1 cellular context compared by ENCODE assay signal in genomic region chr14:101761032-101761880, GRCh38.
A peak's percentile ranks its signal among the peaks of the same experiment; 100 is the strongest.
TF ChIP-seq lines count a peak whose summit lies in the region.

TSS of gene PPP2R5C (plus strand) at chr14:101761709. CDS start at chr14:101761894, 185 bp downstream.

TF ChIP-seq in HepG2, 621 proteins besides CTCF, POLR2A, EP300 and RAD21 (continued from another document and continues in another):
- TF ChIP-seq RXRB (CRISPR knock-in tag; IDR thresholded peaks at IDR 0.05; ENCODE audit: borderline replicate concordance) (no peak), ZBTB33 (CRISPR knock-in tag; IDR thresholded peaks at IDR 0.05) (0 out of 2 replicates have a peak, but pooled peaks have one; percentile 9), ZNF496 (CRISPR knock-in tag; IDR thresholded peaks at IDR 0.05; ENCODE audit: insufficient replicate concordance) (no peak), ZNF503 (CRISPR knock-in tag; IDR thresholded peaks at IDR 0.05) (no peak), CHD2 (IDR thresholded peaks at IDR 0.05; ENCODE audit: low read depth, low read length) (peak; percentile 30; the same call in 1 of the 2 replicates), HOXA3 (CRISPR knock-in tag; IDR thresholded peaks at IDR 0.05) (no peak; the same call in 1 of the 2 replicates), SRSF9 (IDR thresholded peaks at IDR 0.05; ENCODE audit: borderline replicate concordance, insufficient read depth, low read depth, low read length, poor library complexity, severe bottlenecking) (no peak), HHEX (CRISPR knock-in tag; IDR thresholded peaks at IDR 0.05) (no peak), SATB2 (CRISPR knock-in tag; IDR thresholded peaks at IDR 0.05) (no peak), TOE1 (CRISPR knock-in tag; IDR thresholded peaks at IDR 0.05) (no peak), NAIF1 (CRISPR knock-in tag; IDR thresholded peaks at IDR 0.05; ENCODE audit: borderline replicate concordance) (no peak), ZSCAN30 (CRISPR knock-in tag; IDR thresholded peaks at IDR 0.05) (no peak), FOXO1 (CRISPR knock-in tag; IDR thresholded peaks at IDR 0.05) (no peak), MTF2 (CRISPR knock-in tag; IDR thresholded peaks at IDR 0.05; ENCODE audit: borderline replicate concordance) (no peak), ZBTB2 (CRISPR knock-in tag; IDR thresholded peaks at IDR 0.05; ENCODE audit: low read depth) (peak; percentile 47; the same call in 1 of the 2 replicates), NFYB (CRISPR knock-in tag; IDR thresholded peaks at IDR 0.05) (peak; percentile 18; the same call in 1 of the 2 replicates), ZNF790 (CRISPR knock-in tag; IDR thresholded peaks at IDR 0.05; ENCODE audit: borderline replicate concordance) (no peak), SYNCRIP (IDR thresholded peaks at IDR 0.05; ENCODE audit: insufficient read depth, low read depth, low read length) (no peak), FOSL2 (CRISPR knock-in tag; IDR thresholded peaks at IDR 0.05) (no peak), SCMH1 (CRISPR knock-in tag; IDR thresholded peaks at IDR 0.05; ENCODE audit: borderline replicate concordance) (no peak), ZNF530 (CRISPR knock-in tag; IDR thresholded peaks at IDR 0.05; ENCODE audit: low read depth) (no peak), RBAK (CRISPR knock-in tag; IDR thresholded peaks at IDR 0.05) (no peak), MXI1 (IDR thresholded peaks at IDR 0.05; ENCODE audit: borderline replicate concordance, low read depth, low read length) (peak; percentile 47; the same call in 1 of the 3 replicates), KLF12 (CRISPR knock-in tag; IDR thresholded peaks at IDR 0.05; ENCODE audit: borderline replicate concordance) (no peak), ZNF777 (CRISPR knock-in tag; IDR thresholded peaks at IDR 0.05) (no peak; the same call in 1 of the 2 replicates), ZNF335 (CRISPR knock-in tag; IDR thresholded peaks at IDR 0.05) (no peak), MYC (CRISPR knock-in tag; IDR thresholded peaks at IDR 0.05; ENCODE audit: borderline replicate concordance) (peak; percentile 76; the same call in 1 of the 2 replicates), ZNF619 (CRISPR knock-in tag; IDR thresholded peaks at IDR 0.05) (peak; percentile 56; the same call in 1 of the 2 replicates), NR1H2 (CRISPR knock-in tag; IDR thresholded peaks at IDR 0.05; ENCODE audit: borderline replicate concordance, low read depth) (no peak), ZKSCAN5 (CRISPR knock-in tag; IDR thresholded peaks at IDR 0.05) (no peak), ZNF333 (CRISPR knock-in tag; IDR thresholded peaks at IDR 0.05; ENCODE audit: borderline replicate concordance) (peak; percentile 54; the same call in 1 of the 2 replicates), ZNF772 (CRISPR knock-in tag; IDR thresholded peaks at IDR 0.05) (no peak; the same call in 1 of the 2 replicates), ZNF282 (IDR thresholded peaks at IDR 0.05; ENCODE audit: partially characterized antibody) (no peak), ZNF292 (CRISPR knock-in tag; IDR thresholded peaks at IDR 0.05; ENCODE audit: borderline replicate concordance, low read depth) (no peak), IKZF1 (IDR thresholded peaks at IDR 0.05) (no peak), MLX (CRISPR knock-in tag; IDR thresholded peaks at IDR 0.05) (no peak), ZBTB7B (CRISPR knock-in tag; IDR thresholded peaks at IDR 0.05) (0 out of 2 replicates have a peak, but pooled peaks have one; percentile 39), SMARCE1 (IDR thresholded peaks at IDR 0.05; ENCODE audit: borderline replicate concordance) (no peak), KLF6 (CRISPR knock-in tag; IDR thresholded peaks at IDR 0.05) (no peak), JARID2 (CRISPR knock-in tag; IDR thresholded peaks at IDR 0.05; ENCODE audit: insufficient replicate concordance) (peak; percentile 62), DNMT1 (CRISPR knock-in tag; IDR thresholded peaks at IDR 0.05) (no peak), ZBTB44 (CRISPR knock-in tag; IDR thresholded peaks at IDR 0.05) (no peak), MED8 (CRISPR knock-in tag; IDR thresholded peaks at IDR 0.05; ENCODE audit: insufficient replicate concordance) (no peak), ZNF343 (CRISPR knock-in tag; IDR thresholded peaks at IDR 0.05) (no peak), SMARCC2 (IDR thresholded peaks at IDR 0.05) (no peak), TARDBP (CRISPR knock-in tag; IDR thresholded peaks at IDR 0.05) (no peak), ZC3H4 (CRISPR knock-in tag; IDR thresholded peaks at IDR 0.05; ENCODE audit: borderline replicate concordance) (no peak), KAT8 (CRISPR knock-in tag; IDR thresholded peaks at IDR 0.05) (0 out of 2 replicates have a peak, but pooled peaks have one; percentile 46), RFX1 (IDR thresholded peaks at IDR 0.05) (no peak), TMF1 (CRISPR knock-in tag; IDR thresholded peaks at IDR 0.05; ENCODE audit: low read depth) (no peak), ZFP41 (CRISPR knock-in tag; IDR thresholded peaks at IDR 0.05; ENCODE audit: borderline replicate concordance) (no peak), ZNF160 (CRISPR knock-in tag; IDR thresholded peaks at IDR 0.05) (peak; percentile 68; the same call in 1 of the 2 replicates), ZNF792 (CRISPR knock-in tag; IDR thresholded peaks at IDR 0.05) (0 out of 2 replicates have a peak, but pooled peaks have one; percentile 18), MXD4 (CRISPR knock-in tag; IDR thresholded peaks at IDR 0.05) (peak; percentile 56; the same call in 1 of the 2 replicates)
- TF ChIP-seq, protein P1, sequence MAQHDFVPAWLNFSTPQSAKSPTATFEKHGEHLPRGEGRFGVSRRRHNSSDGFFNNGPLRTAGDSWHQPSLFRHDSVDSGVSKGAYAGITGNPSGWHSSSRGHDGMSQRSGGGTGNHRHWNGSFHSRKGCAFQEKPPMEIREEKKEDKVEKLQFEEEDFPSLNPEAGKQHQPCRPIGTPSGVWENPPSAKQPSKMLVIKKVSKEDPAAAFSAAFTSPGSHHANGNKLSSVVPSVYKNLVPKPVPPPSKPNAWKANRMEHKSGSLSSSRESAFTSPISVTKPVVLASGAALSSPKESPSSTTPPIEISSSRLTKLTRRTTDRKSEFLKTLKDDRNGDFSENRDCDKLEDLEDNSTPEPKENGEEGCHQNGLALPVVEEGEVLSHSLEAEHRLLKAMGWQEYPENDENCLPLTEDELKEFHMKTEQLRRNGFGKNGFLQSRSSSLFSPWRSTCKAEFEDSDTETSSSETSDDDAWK (CRISPR knock-in tag; IDR thresholded peaks at IDR 0.05): no peak
- TF ChIP-seq, protein P2, sequence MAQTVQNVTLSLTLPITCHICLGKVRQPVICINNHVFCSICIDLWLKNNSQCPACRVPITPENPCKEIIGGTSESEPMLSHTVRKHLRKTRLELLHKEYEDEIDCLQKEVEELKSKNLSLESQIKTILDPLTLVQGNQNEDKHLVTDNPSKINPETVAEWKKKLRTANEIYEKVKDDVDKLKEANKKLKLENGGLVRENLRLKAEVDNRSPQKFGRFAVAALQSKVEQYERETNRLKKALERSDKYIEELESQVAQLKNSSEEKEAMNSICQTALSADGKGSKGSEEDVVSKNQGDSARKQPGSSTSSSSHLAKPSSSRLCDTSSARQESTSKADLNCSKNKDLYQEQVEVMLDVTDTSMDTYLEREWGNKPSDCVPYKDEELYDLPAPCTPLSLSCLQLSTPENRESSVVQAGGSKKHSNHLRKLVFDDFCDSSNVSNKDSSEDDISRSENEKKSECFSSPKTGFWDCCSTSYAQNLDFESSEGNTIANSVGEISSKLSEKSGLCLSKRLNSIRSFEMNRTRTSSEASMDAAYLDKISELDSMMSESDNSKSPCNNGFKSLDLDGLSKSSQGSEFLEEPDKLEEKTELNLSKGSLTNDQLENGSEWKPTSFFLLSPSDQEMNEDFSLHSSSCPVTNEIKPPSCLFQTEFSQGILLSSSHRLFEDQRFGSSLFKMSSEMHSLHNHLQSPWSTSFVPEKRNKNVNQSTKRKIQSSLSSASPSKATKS (CRISPR knock-in tag; IDR thresholded peaks at IDR 0.05): no peak
- TF ChIP-seq, protein P3, sequence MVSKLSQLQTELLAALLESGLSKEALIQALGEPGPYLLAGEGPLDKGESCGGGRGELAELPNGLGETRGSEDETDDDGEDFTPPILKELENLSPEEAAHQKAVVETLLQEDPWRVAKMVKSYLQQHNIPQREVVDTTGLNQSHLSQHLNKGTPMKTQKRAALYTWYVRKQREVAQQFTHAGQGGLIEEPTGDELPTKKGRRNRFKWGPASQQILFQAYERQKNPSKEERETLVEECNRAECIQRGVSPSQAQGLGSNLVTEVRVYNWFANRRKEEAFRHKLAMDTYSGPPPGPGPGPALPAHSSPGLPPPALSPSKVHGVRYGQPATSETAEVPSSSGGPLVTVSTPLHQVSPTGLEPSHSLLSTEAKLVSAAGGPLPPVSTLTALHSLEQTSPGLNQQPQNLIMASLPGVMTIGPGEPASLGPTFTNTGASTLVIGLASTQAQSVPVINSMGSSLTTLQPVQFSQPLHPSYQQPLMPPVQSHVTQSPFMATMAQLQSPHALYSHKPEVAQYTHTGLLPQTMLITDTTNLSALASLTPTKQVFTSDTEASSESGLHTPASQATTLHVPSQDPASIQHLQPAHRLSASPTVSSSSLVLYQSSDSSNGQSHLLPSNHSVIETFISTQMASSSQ (IDR thresholded peaks at IDR 0.05; ENCODE audit: low read depth): no peak
- TF ChIP-seq, protein P3 (CRISPR knock-in tag; IDR thresholded peaks at IDR 0.05; ENCODE audit: borderline replicate concordance): no peak
- TF ChIP-seq, protein P4, sequence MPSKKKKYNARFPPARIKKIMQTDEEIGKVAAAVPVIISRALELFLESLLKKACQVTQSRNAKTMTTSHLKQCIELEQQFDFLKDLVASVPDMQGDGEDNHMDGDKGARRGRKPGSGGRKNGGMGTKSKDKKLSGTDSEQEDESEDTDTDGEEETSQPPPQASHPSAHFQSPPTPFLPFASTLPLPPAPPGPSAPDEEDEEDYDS (CRISPR knock-in tag; IDR thresholded peaks at IDR 0.05): 0 out of 2 replicates have a peak, but pooled peaks have one; percentile 19
